9 cellular contexts compared by ENCODE assay signal in genomic region chr1:110034040-110034450, GRCh38. TPM values are rescaled to one million over a fixed set of nuclear protein-coding genes. Genes with fewer than 3 reads are reported as not detected.
A peak's percentile ranks its signal among the peaks of the same experiment; 100 is the strongest.
DNase-seq lines count a peak whose midpoint lies in the region; ATAC-seq and TF ChIP-seq lines count a peak whose summit lies in the region.
"Had no signal": no experiment of that assay in that cellular context is flagged by ENCODE, and none has a peak within 500 bp of the region (broad histone marks: within the 10 kb centered on the region; RNA-seq: fewer than 3 reads in every experiment).

No MANE protein-coding gene starts in this region.

- peaks cover 23% of the 10 kb centered on the region for H3K79me2 ChIP-seq in DOHH2 (ENCODE audit: control insufficient read depth, low read length)

- CTCF ChIA-PET in RWPE1 (lab: Yijun Ruan, JAX) = no interaction called here

- no peaks in the 10 kb centered on the region for H3F3A ChIP-seq in DOHH2 (ENCODE audit: control insufficient read depth, insufficient read depth)

- TF ChIP-seq EP300 in esophagus muscularis mucosa (IDR thresholded peaks at IDR 0.05) = no peak

- H3K4me2 ChIP-seq in DOHH2 (ENCODE audit: low read length) = peak overlapping the region; percentile 72

- intact Hi-C loops in esophagus muscularis mucosa (cut with DNase I) = no loop called here
- intact Hi-C loops in prostate gland (cut with DNase I) = no loop called here

- no peak for ATAC-seq in GM19035 (IDR thresholded peaks at IDR 0.05; ENCODE audit: unreplicated experiment)
- no peak for ATAC-seq in HG03095 (IDR thresholded peaks at IDR 0.05; ENCODE audit: unreplicated experiment)

- DNase-seq in RWPE1 (ENCODE audit: low spot score) = no peak
- no peak for DNase-seq in esophagus muscularis mucosa (ENCODE audit: extremely low spot score)
- DNase-seq in prostate gland (ENCODE audit: low spot score) = no peak
- DNase-seq in DMS153 (lab: John Stamatoyannopoulos, UW) = no peak
- no peak for DNase-seq in NCI-H2107 (lab: John Stamatoyannopoulos, UW)

- H3K9me3 ChIP-seq in DOHH2 (ENCODE audit: control insufficient read depth, insufficient read depth, low read length) = no peaks in the 10 kb centered on the region
- H3K9me3 ChIP-seq in esophagus muscularis mucosa = no peaks in the 10 kb centered on the region
- H3K9me3 ChIP-seq in prostate gland = no peaks in the 10 kb centered on the region

- H3K27ac ChIP-seq in DOHH2 (ENCODE audit: low read depth, low read length) (no peak overlapping the region), RWPE1 (peak overlapping the region; percentile 79), esophagus muscularis mucosa (replicated peaks in 1 of 4) (peak overlapping the region; percentile 88 to 97 (median 90)), prostate gland (peak overlapping the region; percentile 84 to 87)

- POLR2A ChIA-PET in RWPE1 (lab: Yijun Ruan, JAX; ENCODE audit: low non-redundant PET) = no interaction called here

- H3K4me1 ChIP-seq in DOHH2 (ENCODE audit: control insufficient read depth, low read length) (peaks cover 17% of the 10 kb centered on the region), esophagus muscularis mucosa (peaks cover 15 to 32% (median 28%) of the 10 kb centered on the region in 4 donors), prostate gland (replicated peaks) (peaks cover 3% of the 10 kb centered on the region)

- H3K36me3 ChIP-seq in DOHH2 (ENCODE audit: control insufficient read depth, low read length) = peaks cover 17% of the 10 kb centered on the region
- H3K36me3 ChIP-seq in esophagus muscularis mucosa = peaks cover 11 to 16% (median 14%) of the 10 kb centered on the region in 4 donors
- peaks cover 7 to 8% of the 10 kb centered on the region in 2 donors for H3K36me3 ChIP-seq in prostate gland

- no peaks in the 10 kb centered on the region for H4K20me1 ChIP-seq in DOHH2 (ENCODE audit: control insufficient read depth, insufficient read depth, low read depth, low read length)

- H3K4me3 ChIP-seq in DOHH2 (ENCODE audit: low read length) (peak overlapping the region; percentile 78), esophagus muscularis mucosa (peak overlapping the region; percentile 79 to 99 (median 94)), prostate gland (peak overlapping the region; percentile 96 to 97)

- H3K9me2 ChIP-seq in DOHH2 (replicated peaks; ENCODE audit: control insufficient read depth, low read length) = no peaks in the 10 kb centered on the region

- TF ChIP-seq POLR2A in esophagus muscularis mucosa (IDR thresholded peaks at IDR 0.05; ENCODE audit: low read depth) (no peak), prostate gland (IDR thresholded peaks at IDR 0.05) (no peak)

- no peaks in the 10 kb centered on the region for H3K27me3 ChIP-seq in DOHH2 (ENCODE audit: control insufficient read depth, low read length)
- H3K27me3 ChIP-seq in esophagus muscularis mucosa = no peaks in the 10 kb centered on the region
- H3K27me3 ChIP-seq in prostate gland (replicated peaks; ENCODE audit: insufficient read depth) = no peaks in the 10 kb centered on the region

- 48% methylated on average over 4 of the region's 4 CpGs for WGBS in esophagus muscularis mucosa
- WGBS in prostate gland = 64% methylated on average over 4 of the region's 4 CpGs

- TF ChIP-seq CTCF in DOHH2 (IDR thresholded peaks at IDR 0.05; ENCODE audit: low read depth, low read length, poor library complexity, severe bottlenecking) (no peak), RWPE1 (conservative IDR thresholded peaks at IDR 0.05; ENCODE audit: low read depth) (no peak), esophagus muscularis mucosa (IDR thresholded peaks at IDR 0.05) (no peak), prostate gland (IDR thresholded peaks at IDR 0.05) (no peak)

RNA-seq across cellular contexts. Expression of gene STRIP1, which starts 0.4 kb away (rescaled TPM):
- total RNA-seq in esophagus muscularis mucosa = 10 to 100 TPM; 26.2 to 43.5 (median 35.3) TPM
- total RNA-seq in prostate gland = 10 to 100 TPM; 36.8 to 73.2 TPM

RNA-seq across cellular contexts. Expression of gene ALX3, which starts 36.4 kb away (rescaled TPM):
- total RNA-seq in esophagus muscularis mucosa (not detected), prostate gland (under 1 TPM in 1 of 2 donors, not detected in 1; 0.74 TPM)
- total RNA-seq: SK-MEL-5 had no signal

RNA-seq across cellular contexts. Expression of gene AHCYL1, which starts 49.5 kb away (rescaled TPM):
- total RNA-seq in esophagus muscularis mucosa (100 to 1,000 TPM in 1 of 4 donors, 10 to 100 TPM in 3; 72.1 to 111 (median 91.0) TPM), prostate gland (10 to 100 TPM; 47.5 to 51.5 TPM)
